Comparison of ENCODE assay signal across 1 cellular context in genomic region chr3:99777708-99778107, GRCh38.
TF ChIP-seq lines count a peak whose summit lies in the region.

No MANE protein-coding gene starts in this region.

TF ChIP-seq in HEK293, 187 proteins besides CTCF, POLR2A, EP300 and RAD21 (continued from another document):
- TF ChIP-seq, protein P1, sequence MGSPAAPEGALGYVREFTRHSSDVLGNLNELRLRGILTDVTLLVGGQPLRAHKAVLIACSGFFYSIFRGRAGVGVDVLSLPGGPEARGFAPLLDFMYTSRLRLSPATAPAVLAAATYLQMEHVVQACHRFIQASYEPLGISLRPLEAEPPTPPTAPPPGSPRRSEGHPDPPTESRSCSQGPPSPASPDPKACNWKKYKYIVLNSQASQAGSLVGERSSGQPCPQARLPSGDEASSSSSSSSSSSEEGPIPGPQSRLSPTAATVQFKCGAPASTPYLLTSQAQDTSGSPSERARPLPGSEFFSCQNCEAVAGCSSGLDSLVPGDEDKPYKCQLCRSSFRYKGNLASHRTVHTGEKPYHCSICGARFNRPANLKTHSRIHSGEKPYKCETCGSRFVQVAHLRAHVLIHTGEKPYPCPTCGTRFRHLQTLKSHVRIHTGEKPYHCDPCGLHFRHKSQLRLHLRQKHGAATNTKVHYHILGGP (tag by site-specific recombination; IDR thresholded peaks at IDR 0.05), result 0 out of 2 replicates have a peak, but pooled peaks have one; percentile 32
- TF ChIP-seq, protein P2, sequence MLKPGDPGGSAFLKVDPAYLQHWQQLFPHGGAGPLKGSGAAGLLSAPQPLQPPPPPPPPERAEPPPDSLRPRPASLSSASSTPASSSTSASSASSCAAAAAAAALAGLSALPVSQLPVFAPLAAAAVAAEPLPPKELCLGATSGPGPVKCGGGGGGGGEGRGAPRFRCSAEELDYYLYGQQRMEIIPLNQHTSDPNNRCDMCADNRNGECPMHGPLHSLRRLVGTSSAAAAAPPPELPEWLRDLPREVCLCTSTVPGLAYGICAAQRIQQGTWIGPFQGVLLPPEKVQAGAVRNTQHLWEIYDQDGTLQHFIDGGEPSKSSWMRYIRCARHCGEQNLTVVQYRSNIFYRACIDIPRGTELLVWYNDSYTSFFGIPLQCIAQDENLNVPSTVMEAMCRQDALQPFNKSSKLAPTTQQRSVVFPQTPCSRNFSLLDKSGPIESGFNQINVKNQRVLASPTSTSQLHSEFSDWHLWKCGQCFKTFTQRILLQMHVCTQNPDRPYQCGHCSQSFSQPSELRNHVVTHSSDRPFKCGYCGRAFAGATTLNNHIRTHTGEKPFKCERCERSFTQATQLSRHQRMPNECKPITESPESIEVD (tag by site-specific recombination; IDR thresholded peaks at IDR 0.05), result peak; percentile 43
- TF ChIP-seq ZNF585B (tag by site-specific recombination; IDR thresholded peaks at IDR 0.05) (no peak), ZIC2 (tag by site-specific recombination; IDR thresholded peaks at IDR 0.05) (peak; percentile 53), ZFP41 (tag by site-specific recombination; IDR thresholded peaks at IDR 0.05; ENCODE audit: borderline replicate concordance) (no peak), SCRT1 (tag by site-specific recombination; IDR thresholded peaks at IDR 0.05; ENCODE audit: borderline replicate concordance) (peak; percentile 91), OSR2 (tag by site-specific recombination; IDR thresholded peaks at IDR 0.05) (peak; percentile 15; the same call in 1 of the 2 replicates), ZNF558 (tag by site-specific recombination; IDR thresholded peaks at IDR 0.05) (no peak), MYNN (tag by site-specific recombination; IDR thresholded peaks at IDR 0.05; ENCODE audit: borderline replicate concordance) (no peak)
